Comparison of ENCODE assay signal across 4 cellular contexts in genomic region chr19:54998751-54999239, GRCh38. TPM values are rescaled to one million over a fixed set of nuclear protein-coding genes. Genes with fewer than 3 reads are reported as not detected.
"Had no signal": no experiment of that assay in that cellular context is flagged by ENCODE, and none has a peak within 500 bp of the region (broad histone marks: within the 10 kb centered on the region; RNA-seq: fewer than 3 reads in every experiment).

No MANE protein-coding gene starts in this region.

RNA-seq across cellular contexts. Expression of gene NLRP2, which starts 32.6 kb away (rescaled TPM):
- total RNA-seq: HepG2, HT-29, HT1080, IMR-90 had no signal
- polyA plus RNA-seq: HepG2, IMR-90 had no signal

RNA-seq across cellular contexts. Expression of gene GP6, which starts 39.3 kb away (rescaled TPM):
- total RNA-seq: HepG2, IMR-90 had no signal

RNA-seq across cellular contexts. Expression of gene NLRP7, which starts 51.5 kb away (rescaled TPM):
- total RNA-seq: HepG2, HT-29, HT1080, IMR-90 had no signal
- polyA plus RNA-seq: HepG2, IMR-90 had no signal
